ENCODE assay signal across 8 cellular contexts in genomic region chr3:30659270-30660127, GRCh38. TPM values are rescaled to one million over a fixed set of nuclear protein-coding genes. Genes with fewer than 3 reads are reported as not detected.
DNase-seq lines count a peak whose midpoint lies in the region; ATAC-seq and TF ChIP-seq lines count a peak whose summit lies in the region.

No MANE protein-coding gene starts in this region.

- no peak overlapping the region for H4K8ac ChIP-seq in neuronal stem cell (ENCODE audit: low read depth, low read length)

- POLR2A ChIA-PET in HEK293T (lab: Yijun Ruan, JAX), result no interaction called here

- H2BK15ac ChIP-seq in neuronal stem cell (ENCODE audit: low read length), result no peak overlapping the region

- no peaks in the 10 kb centered on the region for H4K20me1 ChIP-seq in DOHH2 (ENCODE audit: control insufficient read depth, insufficient read depth, low read depth, low read length)

- H3K4me3 ChIP-seq in DOHH2 (ENCODE audit: low read length), result peak overlapping the region; percentile 50
- H3K4me3 ChIP-seq in neuronal stem cell (ENCODE audit: low read length in 2 of 2), result no peak overlapping the region

- ATAC-seq in HG02973 (IDR thresholded peaks at IDR 0.05; ENCODE audit: unreplicated experiment), result no peak

- H3K4me1 ChIP-seq in DOHH2 (ENCODE audit: control insufficient read depth, low read length) (peaks cover 69% of the 10 kb centered on the region), neuronal stem cell (ENCODE audit: control insufficient read depth in 2 of 2, insufficient read depth in 1 of 2, low read depth in 1 of 2, low read length in 2 of 2) (peaks cover 10 to 24% of the 10 kb centered on the region in 2 donors)

- no peaks in the 10 kb centered on the region for H3K9me2 ChIP-seq in DOHH2 (replicated peaks; ENCODE audit: control insufficient read depth, low read length)

- peaks cover 9% of the 10 kb centered on the region; the same call in 1 of the 2 replicates for H3F3A ChIP-seq in DOHH2 (ENCODE audit: control insufficient read depth, insufficient read depth)

- no peak overlapping the region for H4K91ac ChIP-seq in neuronal stem cell (ENCODE audit: low read depth, low read length, poor library complexity)

- no peak overlapping the region for H2BK5ac ChIP-seq in neuronal stem cell (ENCODE audit: low read length)

- no peak overlapping the region for H2BK12ac ChIP-seq in neuronal stem cell (ENCODE audit: low read length)

- H3K79me1 ChIP-seq in neuronal stem cell (ENCODE audit: low read depth, low read length), result no peaks in the 10 kb centered on the region

- no peaks in the 10 kb centered on the region for H3K27me3 ChIP-seq in DOHH2 (ENCODE audit: control insufficient read depth, low read length)
- no peaks in the 10 kb centered on the region for H3K27me3 ChIP-seq in neuronal stem cell (ENCODE audit: control insufficient read depth in 3 of 3, insufficient read depth in 3 of 3, low read depth in 1 of 3, low read length in 3 of 3)

- H2BK120ac ChIP-seq in neuronal stem cell (ENCODE audit: low read depth, low read length), result no peak overlapping the region

- CTCF ChIA-PET in HEK293T (lab: Yijun Ruan, JAX), result no interaction called here

- H3K36me3 ChIP-seq in DOHH2 (ENCODE audit: control insufficient read depth, low read length), result peaks cover 48% of the 10 kb centered on the region
- peaks cover 1 to 76% of the 10 kb centered on the region in 2 donors for H3K36me3 ChIP-seq in neuronal stem cell (replicated peaks in 1 of 2; ENCODE audit: control insufficient read depth in 2 of 2, insufficient read depth in 2 of 2, low read length in 2 of 2)

- H3K18ac ChIP-seq in neuronal stem cell (ENCODE audit: low read length), result no peak overlapping the region

- no peak for TF ChIP-seq CTCF in DOHH2 (IDR thresholded peaks at IDR 0.05; ENCODE audit: low read depth, low read length, poor library complexity, severe bottlenecking)

- H3K4ac ChIP-seq in neuronal stem cell (ENCODE audit: low read length), result no peak overlapping the region

- H3K23ac ChIP-seq in neuronal stem cell (ENCODE audit: low read depth, low read length, poor library complexity), result no peak overlapping the region

- H3K9ac ChIP-seq in neuronal stem cell (ENCODE audit: low read depth, low read length, poor library complexity), result no peak overlapping the region

- H3K27ac ChIP-seq in DOHH2 (ENCODE audit: low read depth, low read length), result peak overlapping the region; percentile 84
- peak overlapping the region; percentile 84 for H3K27ac ChIP-seq in epithelial cell of prostate
- no peak overlapping the region for H3K27ac ChIP-seq in neuronal stem cell (replicated peaks; ENCODE audit: low read length)

- DNase-seq in RPMI7951 (ENCODE audit: low read depth) (peak; percentile 98), epithelial cell of prostate (ENCODE audit: low read depth, low spot score) (peak; percentile 68), non-pigmented ciliary epithelial cell (ENCODE audit: low read depth) (peak; percentile 96), neuronal stem cell (ENCODE audit: low spot score) (no peak), HEK293T (ENCODE audit: extremely low spot score) (no peak), NAMALWA (ENCODE audit: low spot score) (no peak)

- peaks cover 9% of the 10 kb centered on the region for H3K79me2 ChIP-seq in DOHH2 (ENCODE audit: control insufficient read depth, low read length)

- no peak overlapping the region for H2AK5ac ChIP-seq in neuronal stem cell (ENCODE audit: low read depth, low read length)

- no peak overlapping the region for H3K14ac ChIP-seq in neuronal stem cell (ENCODE audit: low read length)

- no peak overlapping the region for H2AFZ ChIP-seq in neuronal stem cell (ENCODE audit: low read length)

- H3K4me2 ChIP-seq in DOHH2 (ENCODE audit: low read length), result peak overlapping the region; percentile 71
- no peak overlapping the region for H3K4me2 ChIP-seq in neuronal stem cell (ENCODE audit: insufficient read depth, low read length, poor library complexity, severe bottlenecking)

- no CpG with 5 or more reads among the region's 7 CpGs for WGBS in neuronal stem cell (ENCODE audit: extremely low coverage in 2 of 2, insufficient read length in 2 of 2, insufficient replicate concordance in 1 of 2), 2 donors

- peaks cover 4% of the 10 kb centered on the region; the same call in 1 of the 2 replicates for H3K9me3 ChIP-seq in DOHH2 (ENCODE audit: control insufficient read depth, insufficient read depth, low read length)
- H3K9me3 ChIP-seq in neuronal stem cell (replicated peaks in 1 of 2; ENCODE audit: control insufficient read depth in 2 of 2, insufficient read depth in 1 of 2, low read depth in 1 of 2, low read length in 2 of 2), result peaks cover 0 to 2% of the 10 kb centered on the region in 2 donors

TF ChIP-seq in HEK293T, 16 proteins besides CTCF, POLR2A, EP300 and RAD21:
- no peak for TF ChIP-seq PKNOX1 (IDR thresholded peaks at IDR 0.05)
- TF ChIP-seq NFRKB (IDR thresholded peaks at IDR 0.05), result no peak

RNA-seq across cellular contexts. Expression of gene TGFBR2, which starts 53.1 kb away (rescaled TPM):
- 121 and 132 TPM in 2 replicates for total RNA-seq in RPMI7951 (2014; rRNA removed; shearing (Covaris generic))
- polyA plus RNA-seq in neuronal stem cell (2013, experiment 1 of 2), result 2.2 TPM
- polyA plus RNA-seq in neuronal stem cell (2013, experiment 2 of 2), result 2.1 TPM

Comparison
In these comparisons a context has a peak if more than half of its experiments do, and no peak if none do; other contexts are left out.
1. DNase-seq: peak in RPMI7951 (single experiment), epithelial cell of prostate (single experiment) and non-pigmented ciliary epithelial cell (single experiment); none in neuronal stem cell (single experiment), HEK293T (single experiment) and NAMALWA (single experiment).